8 cellular contexts compared by ENCODE assay signal in genomic region chr22:22942511-22943329, GRCh38. TPM values are rescaled to one million over a fixed set of nuclear protein-coding genes. Genes with fewer than 3 reads are reported as not detected.
DNase-seq lines count a peak whose midpoint lies in the region; ATAC-seq and TF ChIP-seq lines count a peak whose summit lies in the region.

No MANE protein-coding gene starts in this region.

- no peak overlapping the region for H3K4me3 ChIP-seq in Jurkat, Clone E6-1 (ENCODE audit: low read length)
- H3K4me3 ChIP-seq in SK-N-MC: no peak overlapping the region
- H3K4me3 ChIP-seq in left ventricle myocardium inferior: no peak overlapping the region
- H3K4me3 ChIP-seq in gastrocnemius medialis: no peak overlapping the region

- H3K36me3 ChIP-seq in SK-N-MC (ENCODE audit: insufficient read depth, low read length) (no peaks in the 10 kb centered on the region), left ventricle myocardium inferior (no peaks in the 10 kb centered on the region), gastrocnemius medialis (no peaks in the 10 kb centered on the region)

- TF ChIP-seq CTCF in left ventricle myocardium inferior (IDR thresholded peaks at IDR 0.05; ENCODE audit: borderline replicate concordance): peak; percentile 62
- peak; percentile 27 to 62 (median 39) for TF ChIP-seq CTCF in gastrocnemius medialis (IDR thresholded peaks at IDR 0.05 in 4 of 5, conservative IDR thresholded peaks at IDR 0.05 in 1 of 5)

- no peaks in the 10 kb centered on the region for H3K9me3 ChIP-seq in SK-N-MC (ENCODE audit: low read depth, low read length)
- H3K9me3 ChIP-seq in left ventricle myocardium inferior (replicated peaks): no peaks in the 10 kb centered on the region
- H3K9me3 ChIP-seq in gastrocnemius medialis: no peaks in the 10 kb centered on the region

- H3K4me1 ChIP-seq in left ventricle myocardium inferior (no peaks in the 10 kb centered on the region), gastrocnemius medialis (no peaks in the 10 kb centered on the region)

- H3K27me3 ChIP-seq in left ventricle myocardium inferior (ENCODE audit: low read depth): peaks cover 56% of the 10 kb centered on the region
- no peaks in the 10 kb centered on the region for H3K27me3 ChIP-seq in gastrocnemius medialis

- ATAC-seq in gastrocnemius medialis (no peak), GM21423 (IDR thresholded peaks at IDR 0.05; ENCODE audit: unreplicated experiment) (no peak), GM19463 (IDR thresholded peaks at IDR 0.05; ENCODE audit: unreplicated experiment) (no peak)

- intact Hi-C loops in left ventricle myocardium inferior (cut with micrococcal nuclease) (no loop called here), gastrocnemius medialis (cut with DNase I; ENCODE audit: low total_unique reads) (no loop called here)

- no peak for TF ChIP-seq POLR2A in gastrocnemius medialis (IDR thresholded peaks at IDR 0.05)

- in situ Hi-C loops in gastrocnemius medialis (cut with MboI; ENCODE audit: low sequenced_read_pairs in 4 of 4): no loop called here

- H3K9ac ChIP-seq in SK-N-MC (ENCODE audit: insufficient read length): no peak overlapping the region

- peak; percentile 76 for DNase-seq in DMS 273 (lab: John Stamatoyannopoulos, UW; ENCODE audit: unreplicated experiment)
- peak; percentile 65 for DNase-seq in Jurkat, Clone E6-1 (ENCODE audit: low read depth, low spot score)
- peak; percentile 39 for DNase-seq in SK-N-MC (ENCODE audit: low read depth, low spot score)
- peak; percentile 72 for DNase-seq in activated naive CD4-positive, alpha-beta T cell treated with anti-CD3 and anti-CD28 coated beads, Interleukin-2, amount 50 U/mL, for 16 hours
- DNase-seq in left ventricle myocardium inferior: peak; percentile 40
- DNase-seq in gastrocnemius medialis: no peak

- H3K27ac ChIP-seq in SK-N-MC: no peak overlapping the region
- no peak overlapping the region for H3K27ac ChIP-seq in left ventricle myocardium inferior (replicated peaks)
- no peak overlapping the region for H3K27ac ChIP-seq in gastrocnemius medialis

RNA-seq across cellular contexts. Expression of gene IGLL5, which starts 55.1 kb away (rescaled TPM):
- polyA plus RNA-seq in Jurkat, Clone E6-1 (2012; ENCODE audit: insufficient read depth, insufficient read length): not detected
- 0.47 TPM for total RNA-seq in left ventricle myocardium inferior
- total RNA-seq in gastrocnemius medialis: under 1 TPM in 1 of 4 donors, not detected in 3; 0.49 TPM

Comparison
In these comparisons a context has a peak if more than half of its experiments do, and no peak if none do; other contexts are left out.
1. DNase-seq: peak in DMS 273 (single experiment), Jurkat, Clone E6-1 (single experiment), SK-N-MC (single experiment), activated naive CD4-positive, alpha-beta T cell treated with anti-CD3 and anti-CD28 coated beads, Interleukin-2, amount 50 U/mL, for 16 hours (single experiment) and left ventricle myocardium inferior (single experiment); none in gastrocnemius medialis (0 of 2).